Comparison of ENCODE assay signal across 1 cellular context in the genomic region with DNA sequence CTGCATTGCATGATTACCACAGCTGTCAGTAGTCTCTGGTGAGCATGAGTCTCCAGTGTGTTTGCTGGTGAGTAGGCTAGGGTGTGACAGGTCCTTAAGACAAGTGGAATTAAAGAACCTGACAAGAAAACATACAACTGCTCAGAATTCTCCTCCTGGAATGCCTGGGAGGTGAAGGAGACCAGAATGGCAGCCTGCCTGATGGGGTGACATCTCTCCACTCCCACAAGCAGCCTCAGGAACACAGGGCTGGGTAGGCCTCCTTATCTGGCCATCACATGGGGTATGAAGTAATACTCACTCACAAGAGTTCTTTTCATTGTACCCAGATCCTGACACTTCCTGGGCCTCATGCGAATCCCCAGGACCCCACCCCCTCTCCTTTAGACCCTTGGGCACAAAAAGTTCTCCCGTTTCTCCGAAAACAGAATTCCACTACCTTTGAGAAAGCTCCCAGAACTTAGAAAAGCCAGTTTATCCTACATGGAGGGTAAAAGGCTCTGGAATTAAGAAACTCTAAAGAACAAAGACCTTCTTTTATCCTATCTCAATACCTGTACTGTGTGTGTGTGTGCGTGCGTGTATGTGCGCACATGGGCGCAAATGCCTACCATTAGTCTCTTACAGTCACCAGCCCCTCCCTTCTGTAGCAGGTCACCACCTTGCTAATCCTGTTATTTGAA.
A peak's percentile ranks its signal among the peaks of the same experiment; 100 is the strongest.
TF ChIP-seq lines count a peak whose summit lies in the region.

No MANE protein-coding gene starts in this region.

TF ChIP-seq in K562, 482 proteins besides CTCF, POLR2A, EP300 and RAD21 (continued from another document):
- 0 out of 2 replicates have a peak, but pooled peaks have one; percentile 25 for TF ChIP-seq ZFX (CRISPR knock-in tag; IDR thresholded peaks at IDR 0.05)
- TF ChIP-seq JUND (IDR thresholded peaks at IDR 0.05; ENCODE audit: borderline replicate concordance, low read depth, low read length): peak; percentile 67; the same call in 1 of the 2 replicates
- TF ChIP-seq JUND (tag; IDR thresholded peaks at IDR 0.05; ENCODE audit: borderline replicate concordance, low read depth, low read length): peak; percentile 60; the same call in 2 of the 3 replicates
- TF ChIP-seq CEBPG (CRISPR knock-in tag; IDR thresholded peaks at IDR 0.05): peak; percentile 54; the same call in 1 of the 2 replicates
- TF ChIP-seq CEBPG (tag; conservative IDR thresholded peaks at IDR 0.05 in 1 of 2, IDR thresholded peaks at IDR 0.05 in 1 of 2): peak; percentile 68 to 84
- TF ChIP-seq, protein P1, sequence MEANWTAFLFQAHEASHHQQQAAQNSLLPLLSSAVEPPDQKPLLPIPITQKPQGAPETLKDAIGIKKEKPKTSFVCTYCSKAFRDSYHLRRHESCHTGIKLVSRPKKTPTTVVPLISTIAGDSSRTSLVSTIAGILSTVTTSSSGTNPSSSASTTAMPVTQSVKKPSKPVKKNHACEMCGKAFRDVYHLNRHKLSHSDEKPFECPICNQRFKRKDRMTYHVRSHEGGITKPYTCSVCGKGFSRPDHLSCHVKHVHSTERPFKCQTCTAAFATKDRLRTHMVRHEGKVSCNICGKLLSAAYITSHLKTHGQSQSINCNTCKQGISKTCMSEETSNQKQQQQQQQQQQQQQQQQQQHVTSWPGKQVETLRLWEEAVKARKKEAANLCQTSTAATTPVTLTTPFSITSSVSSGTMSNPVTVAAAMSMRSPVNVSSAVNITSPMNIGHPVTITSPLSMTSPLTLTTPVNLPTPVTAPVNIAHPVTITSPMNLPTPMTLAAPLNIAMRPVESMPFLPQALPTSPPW (CRISPR knock-in tag; IDR thresholded peaks at IDR 0.05): 0 out of 2 replicates have a peak, but pooled peaks have one; percentile 28
